Comparison of ENCODE assay signal across 2 cellular contexts in genomic region chr10:97532935-97533671, GRCh38.
TF ChIP-seq lines count a peak whose summit lies in the region.

No MANE protein-coding gene starts in this region.

TF ChIP-seq in A549, 52 proteins besides CTCF, POLR2A, EP300 and RAD21:
- TF ChIP-seq MAFK (IDR thresholded peaks at IDR 0.05; ENCODE audit: partially characterized antibody) = peak; percentile 29
- TF ChIP-seq RNF2 (IDR thresholded peaks at IDR 0.05; ENCODE audit: borderline replicate concordance, low read depth) = no peak

TF ChIP-seq in K562, 482 proteins besides CTCF, POLR2A, EP300 and RAD21:
- peak; percentile 94 for TF ChIP-seq ZBTB33 (CRISPR knock-in tag; IDR thresholded peaks at IDR 0.05)
- TF ChIP-seq GTF2B (IDR thresholded peaks at IDR 0.05; ENCODE audit: extremely low read depth, insufficient read length) = no peak
- TF ChIP-seq TAF15 (IDR thresholded peaks at IDR 0.05; ENCODE audit: low read depth, low read length) = no peak
- TF ChIP-seq NONO (IDR thresholded peaks at IDR 0.05; ENCODE audit: low read depth in 2 of 2, low read length in 1 of 2) = no peak
